ENCODE assay signal across 8 cellular contexts in genomic region chr1:32291708-32292508, GRCh38. TPM values are rescaled to one million over a fixed set of nuclear protein-coding genes. Genes with fewer than 3 reads are reported as not detected.
DNase-seq lines count a peak whose midpoint lies in the region; ATAC-seq lines count a peak whose summit lies in the region.

Gene HDAC1, plus strand, starts transcription at chr1:32292083. Its CDS starts 87 bp downstream, at chr1:32292170.

- H3K4me3 ChIP-seq in effector memory CD4-positive, alpha-beta T cell (ENCODE audit: insufficient read depth, low read depth, low read length, poor library complexity, severe bottlenecking) = peak within 1 kb of the TSS; percentile 73

- H3K36me3 ChIP-seq in effector memory CD4-positive, alpha-beta T cell (ENCODE audit: control insufficient read depth, insufficient read depth, low read length) = peaks cover under 1% of the 10 kb centered on the region

- DNase-seq in COLO829 (ENCODE audit: low spot score) (peak; percentile 91), HT1080 (ENCODE audit: low read depth) (peak; percentile 95), NOMO-1 (lab: John Stamatoyannopoulos, UW; ENCODE audit: unreplicated experiment in 2 of 2) (peak; percentile 97 to 99), medulla oblongata (ENCODE audit: extremely low spot score) (peak; percentile 89)
- DNase-seq in effector memory CD4-positive, alpha-beta T cell = peak; percentile 96 to 97 (median 96)
- DNase-seq in stimulated activated CD4-positive, alpha-beta T cell treated with anti-CD3 and anti-CD28 coated beads, TNF-alpha, amount 100 ng/mL, for 48 hours (ENCODE audit: low read depth in 3 of 3) = peak; percentile 94 to 97 (median 96)

- POLR2A ChIA-PET in activated CD8-positive, alpha-beta memory T cell treated with anti-CD3 and anti-CD28 coated beads for 36 hours (lab: Charles Lee) = interaction anchor here (0.5 to 1.8 kb wide), 15 partner anchors 9 to 670 kb away, joined by 3 to 13 read pairs (median 4); partner anchors contain the start of genes LCK, MARCKSL1 and TXLNA

- H3K9me3 ChIP-seq in effector memory CD4-positive, alpha-beta T cell (ENCODE audit: control insufficient read depth, low read length) = no peaks in the 10 kb centered on the region

- peak; percentile 92 for ATAC-seq in GM21360 (IDR thresholded peaks at IDR 0.05; ENCODE audit: unreplicated experiment)

- peaks cover 23% of the 10 kb centered on the region for H3K4me1 ChIP-seq in effector memory CD4-positive, alpha-beta T cell (ENCODE audit: control insufficient read depth, insufficient read depth, low read length, poor library complexity, severe bottlenecking)

- peak within 1 kb of the TSS; percentile 83 for H3K27ac ChIP-seq in effector memory CD4-positive, alpha-beta T cell (ENCODE audit: insufficient read depth, low read length, poor library complexity, severe bottlenecking)

- no peaks in the 10 kb centered on the region for H3K27me3 ChIP-seq in effector memory CD4-positive, alpha-beta T cell (replicated peaks; ENCODE audit: control insufficient read depth, insufficient read depth, low read length, poor library complexity, severe bottlenecking)

- CTCF ChIA-PET in activated CD8-positive, alpha-beta memory T cell treated with anti-CD3 and anti-CD28 coated beads for 36 hours (lab: Charles Lee) = interaction anchor here (0.7 to 1.4 kb wide), 6 partner anchors 9 to 76 kb away, joined by 3 to 4 read pairs (median 3); no protein-coding TSS in a partner anchor

RNA-seq across cellular contexts. Expression of gene HDAC1, which starts in this region (rescaled TPM):
- total RNA-seq in HT1080 (2014; rRNA removed; shearing (Covaris generic)) = 123 and 126 TPM in 2 replicates
- 118 and 122 TPM in 2 replicates for polyA plus RNA-seq in HT1080 (2015; cell fraction: cytosol; rRNA removed)
- 179 and 182 TPM in 2 replicates for polyA plus RNA-seq in HT1080 (2015; cell fraction: nucleus; rRNA removed)
- 100 to 1,000 TPM; 159 to 160 TPM for total RNA-seq in activated CD8-positive, alpha-beta memory T cell treated with anti-CD3 and anti-CD28 coated beads for 36 hours

Comparison
In these comparisons a context has a peak if more than half of its experiments do, and no peak if none do; other contexts are left out.
1. Peak in every context shown above with its lines: DNase-seq, ATAC-seq, H3K4me3 ChIP-seq and H3K27ac ChIP-seq.